22 cellular contexts compared by ENCODE assay signal in genomic region chr6:100454571-100455229, GRCh38. TPM values are rescaled to one million over a fixed set of nuclear protein-coding genes. Genes with fewer than 3 reads are reported as not detected.
DNase-seq lines count a peak whose midpoint lies in the region; ATAC-seq and TF ChIP-seq lines count a peak whose summit lies in the region.
"Had no signal": no experiment of that assay in that cellular context is flagged by ENCODE, and none has a peak within 500 bp of the region (broad histone marks: within the 10 kb centered on the region; RNA-seq: fewer than 3 reads in every experiment).

No MANE protein-coding gene starts in this region.

- no peak overlapping the region for H3T11ph ChIP-seq in H9 (ENCODE audit: low read length)

- no peaks in the 10 kb centered on the region for H3K79me1 ChIP-seq in H9 (ENCODE audit: insufficient read depth, low read depth, low read length, poor library complexity, severe bottlenecking)

- H3K4me2 ChIP-seq in H9 (ENCODE audit: insufficient read depth, insufficient read length, low read length): peak overlapping the region; percentile 55

- POLR2A ChIA-PET in BJ (lab: Charles Lee): interaction anchor here (1.0 to 2.0 kb wide), 4 partner anchors 10 to 279 kb away, joined by 4 to 9 read pairs (median 6); partner anchors contain the start of gene SIM1

- H3K4me1 ChIP-seq in H9 (ENCODE audit: insufficient read depth, low read length): no peaks in the 10 kb centered on the region; the same call in 1 of the 2 replicates
- H3K4me1 ChIP-seq in effector memory CD4-positive, alpha-beta T cell (ENCODE audit: control insufficient read depth, insufficient read depth, low read length, poor library complexity, severe bottlenecking): no peaks in the 10 kb centered on the region

- no peak overlapping the region for H3K9ac ChIP-seq in H9 (ENCODE audit: extremely low read depth, insufficient read length, low read length)

- peak overlapping the region; percentile 40 to 75; a peak in 4 of 5 replicates for H3K4me3 Mint-ChIP-seq in H9
- H3K4me3 Mint-ChIP-seq: dendritic cell treated with granulocyte-macrophage colony-stimulating factor and Interleukin-4, amounts not matched to agents 40 ng/mL and 50 ng/mL, for 4 days had no signal

- no CpG with 5 or more reads among the region's 14 CpGs for WGBS in H9 (ENCODE audit: extremely low coverage, insufficient read length, low lambda C conversion rate)

- no peak overlapping the region for H4K8ac ChIP-seq in H9 (replicated peaks; ENCODE audit: insufficient read length, low read depth, low read length)

- no peak overlapping the region for H2BK20ac ChIP-seq in H9 (ENCODE audit: low read depth, low read length, poor library complexity, severe bottlenecking)

- H2BK15ac ChIP-seq in H9 (ENCODE audit: low read depth, low read length): no peak overlapping the region

- no peak overlapping the region for H2BK5ac ChIP-seq in H9 (ENCODE audit: insufficient read length, low read length)

- H3K18ac ChIP-seq in H9 (ENCODE audit: insufficient read length, low read depth, low read length): no peak overlapping the region

- no peak overlapping the region for H3K23ac ChIP-seq in H9 (ENCODE audit: insufficient read length, low read depth, low read length)

- H3K4me1 Mint-ChIP-seq in H9: peaks cover 38 to 53% of the 10 kb centered on the region in 2 experiments

- no peak overlapping the region for H4K91ac ChIP-seq in H9 (ENCODE audit: insufficient read length, low read depth, low read length)

- no peaks in the 10 kb centered on the region for H4K20me1 ChIP-seq in H9 (ENCODE audit: control insufficient read depth, insufficient read depth, insufficient read length)

- H3K27me3 Mint-ChIP-seq in H9 (ENCODE audit: low read depth): no peaks in the 10 kb centered on the region

- CTCF ChIA-PET in BJ (lab: Yijun Ruan, JAX): interaction anchor here (0.6 to 14.1 kb wide), 6 partner anchors 7 to 355 kb away, joined by 3 to 161 read pairs (median 6); partner anchors contain the start of gene SIM1

- ATAC-seq in GM19351 (IDR thresholded peaks at IDR 0.05; ENCODE audit: unreplicated experiment): no peak
- ATAC-seq in GM18498 (IDR thresholded peaks at IDR 0.05; ENCODE audit: unreplicated experiment): no peak
- ATAC-seq in GM18861 (IDR thresholded peaks at IDR 0.05; ENCODE audit: unreplicated experiment): no peak

- no peaks in the 10 kb centered on the region for H3K9me3 ChIP-seq in H9 (ENCODE audit: control insufficient read depth, low read depth, low read length)
- H3K9me3 ChIP-seq in effector memory CD4-positive, alpha-beta T cell (ENCODE audit: control insufficient read depth, low read length): peaks cover 4% of the 10 kb centered on the region
- H3K9me3 ChIP-seq: mucosa of descending colon had no signal

- H4K5ac ChIP-seq in H9 (ENCODE audit: insufficient read length, low read depth, low read length): no peak overlapping the region

- no peak overlapping the region for H3K27ac ChIP-seq in H9 (ENCODE audit: insufficient read length, low read depth, low read length)
- H3K27ac ChIP-seq in effector memory CD4-positive, alpha-beta T cell (ENCODE audit: insufficient read depth, low read length, poor library complexity, severe bottlenecking): no peak overlapping the region
- H3K27ac ChIP-seq: brain microvascular endothelial cell, esophagus squamous epithelium, Peyer's patch, tibial artery had no signal

- TF ChIP-seq CTCF in BJ (IDR thresholded peaks at IDR 0.05; ENCODE audit: insufficient read depth, low read depth, low read length) (no peak), H9 (conservative IDR thresholded peaks at IDR 0.05) (no peak)

- DNase-seq in BJ (ENCODE audit: low read depth) (no peak), H9 (no peak), left kidney (ENCODE audit: low read depth, low spot score) (peak; percentile 59), NAMALWA (ENCODE audit: low spot score) (no peak)
- no peak for DNase-seq in effector memory CD4-positive, alpha-beta T cell
- DNase-seq: activated effector memory CD4-positive, alpha-beta T cell treated with anti-CD3 and anti-CD28 coated beads, Interleukin-2, amount 50 U/mL, for 16 hours; brain microvascular endothelial cell; esophagus squamous epithelium; head of caudate nucleus; mucosa of descending colon; MV-4-11; NCI-H2081 treated with DMSO at 0.1 percent for 48 hours; NCI-H526; occipital lobe; Peyer's patch; small intestine; tibial artery had no signal

- H3K27ac Mint-ChIP-seq in H9: no peak overlapping the region; a peak in 1 of 7 replicates
- H3K27ac Mint-ChIP-seq: dendritic cell treated with granulocyte-macrophage colony-stimulating factor and Interleukin-4, amounts not matched to agents 40 ng/mL and 50 ng/mL, for 4 days had no signal

- H2BK120ac ChIP-seq in H9 (ENCODE audit: low read depth, low read length, poor library complexity, severe bottlenecking): no peak overlapping the region

- H3K79me2 ChIP-seq in H9 (ENCODE audit: insufficient read depth, low read length): no peaks in the 10 kb centered on the region

- H2BK12ac ChIP-seq in H9 (ENCODE audit: insufficient read length, low read depth, low read length): no peak overlapping the region

- H3K4ac ChIP-seq in H9 (ENCODE audit: low read depth, low read length): no peak overlapping the region

- no peak overlapping the region for H2AFZ ChIP-seq in H9 (ENCODE audit: low read length)

- no peaks in the 10 kb centered on the region for H3K27me3 ChIP-seq in BJ (ENCODE audit: control insufficient read depth, insufficient read depth, low read length)
- H3K27me3 ChIP-seq in H9 (ENCODE audit: insufficient read depth, low read length): peaks cover 100% of the 10 kb centered on the region
- H3K27me3 ChIP-seq in effector memory CD4-positive, alpha-beta T cell (replicated peaks; ENCODE audit: control insufficient read depth, insufficient read depth, low read length, poor library complexity, severe bottlenecking): peaks cover 66% of the 10 kb centered on the region

- no peak overlapping the region for H2AK5ac ChIP-seq in H9 (ENCODE audit: insufficient read length, low read length)

- peaks cover 9% of the 10 kb centered on the region for H3K36me3 ChIP-seq in BJ (ENCODE audit: control insufficient read depth, insufficient read depth, low read length)
- no peaks in the 10 kb centered on the region for H3K36me3 ChIP-seq in effector memory CD4-positive, alpha-beta T cell (ENCODE audit: control insufficient read depth, insufficient read depth, low read length)
- H3K36me3 ChIP-seq: brain microvascular endothelial cell, esophagus squamous epithelium, Peyer's patch, tibial artery had no signal

- no peaks in the 10 kb centered on the region for H3K36me3 Mint-ChIP-seq in H9 (ENCODE audit: insufficient read depth in 1 of 3, low read depth in 3 of 3)

- H3K23me2 ChIP-seq in H9 (ENCODE audit: insufficient read length, low read depth, low read length, poor library complexity, severe bottlenecking): peaks cover 13% of the 10 kb centered on the region

- H3K9me3 Mint-ChIP-seq in H9: peaks cover 0 to 6% of the 10 kb centered on the region in 2 experiments; a peak in 2 of 5 replicates
- H3K9me3 Mint-ChIP-seq: dendritic cell treated with granulocyte-macrophage colony-stimulating factor and Interleukin-4, amounts not matched to agents 40 ng/mL and 50 ng/mL, for 4 days had no signal

- H3K14ac ChIP-seq in H9 (ENCODE audit: insufficient read depth, low read length): no peak overlapping the region

- no peak overlapping the region for H3K56ac ChIP-seq in H9 (ENCODE audit: insufficient read length, low read depth, low read length)

- peak overlapping the region; percentile 46 for H3K4me3 ChIP-seq in BJ (ENCODE audit: low read depth, low read length)
- peak overlapping the region; percentile 7 for H3K4me3 ChIP-seq in effector memory CD4-positive, alpha-beta T cell (ENCODE audit: insufficient read depth, low read depth, low read length, poor library complexity, severe bottlenecking)
- H3K4me3 ChIP-seq: mucosa of descending colon, tibial artery had no signal

RNA-seq across cellular contexts. Expression of gene SIM1, which starts 10.0 kb away (rescaled TPM):
- 27.1 and 32.9 TPM in 2 replicates for polyA plus RNA-seq in BJ (2011; rRNA removed)
- polyA minus RNA-seq in BJ (2011; rRNA and poly(A)+ RNA removed): 83.2 and 105 TPM in 2 replicates
- total RNA-seq in H9 (2021): 0.07 TPM in 1 of 2 replicates, not detected in the other
- total RNA-seq: left lobe of liver, mucosa of descending colon, occipital lobe had no signal
- polyA plus RNA-seq: small intestine had no signal
